Comparison of ENCODE assay signal across 19 cellular contexts in the genomic region with DNA sequence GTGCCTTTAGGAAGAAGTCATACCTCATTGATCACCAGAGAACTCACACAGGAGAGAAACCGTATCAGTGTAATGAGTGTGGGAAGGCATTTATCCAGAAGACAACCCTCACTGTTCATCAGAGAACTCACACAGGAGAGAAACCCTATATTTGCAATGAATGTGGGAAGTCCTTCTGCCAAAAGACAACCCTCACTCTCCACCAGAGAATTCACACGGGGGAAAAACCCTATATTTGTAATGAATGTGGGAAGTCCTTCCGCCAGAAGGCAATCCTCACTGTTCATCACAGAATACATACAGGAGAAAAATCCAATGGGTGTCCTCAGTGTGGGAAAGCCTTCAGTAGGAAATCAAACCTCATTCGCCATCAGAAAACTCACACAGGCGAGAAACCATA.
"Had no signal": no experiment of that assay in that cellular context is flagged by ENCODE, and none has a peak within 500 bp of the region (broad histone marks: within the 10 kb centered on the region; RNA-seq: fewer than 3 reads in every experiment).

No MANE protein-coding gene starts in this region.

- ATAC-seq: heart left ventricle; left colon; left ventricle myocardium superior; naive thymus-derived CD8-positive, alpha-beta T cell; psoas muscle; right lobe of liver; stimulated activated naive B cell treated with anti-CD40 and anti-IgM and Interleukin-4, amounts not matched to agents 10 μg/mL and 1 μg/mL and 100 μg/mL, for 72 hours; stimulated activated naive CD8-positive, alpha-beta T cell treated with anti-CD3 and anti-CD28 coated beads, Interleukin-15, amount 100 ng/mL, for 72 hours had no signal

- DNase-seq: colonic mucosa; dermis blood vessel endothelial cell; heart left ventricle; hippocampal formation; left colon; left ventricle myocardium superior; naive thymus-derived CD8-positive, alpha-beta T cell; psoas muscle; retina; right lobe of liver; stimulated activated CD4-positive, alpha-beta T cell treated with anti-CD3 and anti-CD28 coated beads, Interleukin-2, amount 100 ng/mL, for 24 hours; stimulated activated CD4-positive, alpha-beta T cell treated with anti-CD3 and anti-CD28 coated beads, Interleukin-4, amount 100 ng/mL, for 4 hours; stimulated activated naive B cell treated with anti-CD40 and anti-IgM and Interleukin-4, amounts not matched to agents 10 μg/mL and 1 μg/mL and 100 μg/mL, for 72 hours; stimulated activated naive CD8-positive, alpha-beta T cell treated with anti-CD3 and anti-CD28 coated beads, Interleukin-15, amount 100 ng/mL, for 72 hours; thyroid gland had no signal

- H3K4me1 ChIP-seq: colonic mucosa, heart left ventricle, psoas muscle, right lobe of liver, thyroid gland had no signal

- H3K36me3 ChIP-seq: colonic mucosa, neutrophil had no signal

- H3K27ac ChIP-seq: colonic mucosa, heart left ventricle, neutrophil, psoas muscle, right lobe of liver, skin epidermis, thyroid gland had no signal

- H3K4me3 ChIP-seq: colonic mucosa, heart left ventricle, psoas muscle, right lobe of liver, skin epidermis, thyroid gland had no signal

- H3K27me3 ChIP-seq: colonic mucosa, heart left ventricle, neutrophil, right lobe of liver, thyroid gland had no signal

- FAIRE-seq: frontal cortex, urothelium cell line had no signal
